Comparison of ENCODE assay signal across 9 cellular contexts in the genomic region with DNA sequence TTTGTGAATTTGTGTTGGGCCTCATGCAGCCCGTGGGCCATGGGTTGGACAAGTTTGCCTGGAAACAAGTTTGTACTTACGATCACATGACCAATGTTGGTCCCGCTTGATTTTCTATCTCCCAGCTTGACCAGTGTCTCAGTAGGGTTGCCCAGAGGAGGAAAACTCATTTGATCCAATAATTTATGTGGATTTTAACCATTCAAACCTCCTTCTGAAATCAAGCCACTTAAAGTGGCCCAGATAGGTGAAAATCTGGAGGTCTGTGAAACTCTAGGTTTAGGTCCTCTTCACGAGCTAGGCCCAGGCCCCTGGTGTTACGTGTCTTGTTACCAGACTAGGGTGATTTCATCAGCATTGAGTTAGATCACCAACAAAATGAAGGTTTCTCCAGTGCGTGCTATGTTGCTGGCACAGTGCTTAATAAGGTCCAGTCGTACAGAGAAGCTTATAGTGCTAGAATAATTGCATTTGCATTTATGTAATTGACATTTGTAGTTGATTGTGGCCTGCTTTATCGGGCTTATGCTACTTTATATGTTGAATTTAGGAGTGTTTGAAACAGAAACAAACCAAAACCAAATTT. TPM values are rescaled to one million over a fixed set of nuclear protein-coding genes. Genes with fewer than 3 reads are reported as not detected.
DNase-seq lines count a peak whose midpoint lies in the region; TF ChIP-seq lines count a peak whose summit lies in the region.
"Had no signal": no experiment of that assay in that cellular context is flagged by ENCODE, and none has a peak within 500 bp of the region (broad histone marks: within the 10 kb centered on the region; RNA-seq: fewer than 3 reads in every experiment).

No MANE protein-coding gene starts in this region.

- TF ChIP-seq CTCF in brain (conservative IDR thresholded peaks at IDR 0.05) (no peak), neutrophil (IDR thresholded peaks at IDR 0.05) (no peak), uterus (IDR thresholded peaks at IDR 0.05) (no peak), left ventricle myocardium inferior (IDR thresholded peaks at IDR 0.05; ENCODE audit: borderline replicate concordance) (no peak)

- H3K4me3 ChIP-seq in neutrophil (ENCODE audit: low read depth in 1 of 2, low read length in 1 of 2) (peak overlapping the region in 1 of 2 experiments; percentile 24), uterus (no peak overlapping the region), left ventricle myocardium inferior (no peak overlapping the region)

- intact Hi-C loops in uterus (cut with DNase I; ENCODE audit: low total_unique reads) (no loop called here), left ventricle myocardium inferior (cut with micrococcal nuclease) (no loop called here)

- peaks cover 45% of the 10 kb centered on the region for H3K36me3 Mint-ChIP-seq in brain

- H3K9me3 ChIP-seq in neutrophil = no peaks in the 10 kb centered on the region
- H3K9me3 ChIP-seq in uterus = no peaks in the 10 kb centered on the region
- H3K9me3 ChIP-seq in left ventricle myocardium inferior (replicated peaks) = no peaks in the 10 kb centered on the region

- H3K27me3 Mint-ChIP-seq in brain = peaks cover 6% of the 10 kb centered on the region

- H3K4me3 Mint-ChIP-seq in brain = peak overlapping the region in 3 of 5 experiments; percentile 14 to 66 (median 16)

- H3K27me3 ChIP-seq in neutrophil (no peaks in the 10 kb centered on the region), uterus (no peaks in the 10 kb centered on the region), left ventricle myocardium inferior (ENCODE audit: low read depth) (no peaks in the 10 kb centered on the region)

- DNase-seq in EH (ENCODE audit: low read depth) (peak; percentile 64), MV-4-11 (lab: John Stamatoyannopoulos, UW) (peak; percentile 46), uterus (no peak), left ventricle myocardium inferior (no peak), NCI-H1092 (lab: John Stamatoyannopoulos, UW) (no peak), NCI-H345 treated with DMSO at 0.1 percent for 48 hours (lab: John Stamatoyannopoulos, UW; ENCODE audit: unreplicated experiment) (no peak)
- DNase-seq: NCI-H146 had no signal

- peaks cover 40% of the 10 kb centered on the region for H3K36me3 ChIP-seq in neutrophil
- H3K36me3 ChIP-seq in uterus = no peaks in the 10 kb centered on the region
- H3K36me3 ChIP-seq in left ventricle myocardium inferior = peaks cover 19% of the 10 kb centered on the region

- H3K4me1 ChIP-seq in neutrophil (ENCODE audit: control insufficient read depth in 1 of 2, insufficient read depth in 1 of 2, low read depth in 1 of 2, low read length in 1 of 2) (peaks cover 73 to 78% of the 10 kb centered on the region in 2 experiments), uterus (peaks cover 0 to 9% of the 10 kb centered on the region in 2 donors), left ventricle myocardium inferior (peaks cover 84% of the 10 kb centered on the region)

- H3K4me1 Mint-ChIP-seq in brain = peaks cover 59% of the 10 kb centered on the region

- no peak for TF ChIP-seq POLR2A in uterus (IDR thresholded peaks at IDR 0.05)

- no peaks in the 10 kb centered on the region for H3K9me3 Mint-ChIP-seq in brain

- peak overlapping the region in 4 of 5 experiments; percentile 30 to 88 (median 48) for H3K27ac Mint-ChIP-seq in brain

- H3K27ac ChIP-seq in neutrophil (peak overlapping the region; percentile 76), uterus (no peak overlapping the region), left ventricle myocardium inferior (replicated peaks) (no peak overlapping the region)

RNA-seq across cellular contexts. Expression of gene ACTR2, which starts 4.4 kb away (rescaled TPM):
- 86.5 TPM for polyA plus RNA-seq in brain (ENCODE audit: insufficient read depth, low read depth, low replicate concordance)
- 100 to 1,000 TPM in 2 of 4 donors, 10 to 100 TPM in 2; 38.7 to 157 (median 118) TPM for total RNA-seq in uterus
- total RNA-seq in left ventricle myocardium inferior = 100.0 TPM

Comparison
In these comparisons a context has a peak if more than half of its experiments do, and no peak if none do; other contexts are left out.
1. DNase-seq: peak in EH (single experiment) and MV-4-11 (single experiment); none in uterus (0 of 2), left ventricle myocardium inferior (single experiment), NCI-H1092 (single experiment) and NCI-H345 treated with DMSO at 0.1 percent for 48 hours (single experiment).